In the genomic region with DNA sequence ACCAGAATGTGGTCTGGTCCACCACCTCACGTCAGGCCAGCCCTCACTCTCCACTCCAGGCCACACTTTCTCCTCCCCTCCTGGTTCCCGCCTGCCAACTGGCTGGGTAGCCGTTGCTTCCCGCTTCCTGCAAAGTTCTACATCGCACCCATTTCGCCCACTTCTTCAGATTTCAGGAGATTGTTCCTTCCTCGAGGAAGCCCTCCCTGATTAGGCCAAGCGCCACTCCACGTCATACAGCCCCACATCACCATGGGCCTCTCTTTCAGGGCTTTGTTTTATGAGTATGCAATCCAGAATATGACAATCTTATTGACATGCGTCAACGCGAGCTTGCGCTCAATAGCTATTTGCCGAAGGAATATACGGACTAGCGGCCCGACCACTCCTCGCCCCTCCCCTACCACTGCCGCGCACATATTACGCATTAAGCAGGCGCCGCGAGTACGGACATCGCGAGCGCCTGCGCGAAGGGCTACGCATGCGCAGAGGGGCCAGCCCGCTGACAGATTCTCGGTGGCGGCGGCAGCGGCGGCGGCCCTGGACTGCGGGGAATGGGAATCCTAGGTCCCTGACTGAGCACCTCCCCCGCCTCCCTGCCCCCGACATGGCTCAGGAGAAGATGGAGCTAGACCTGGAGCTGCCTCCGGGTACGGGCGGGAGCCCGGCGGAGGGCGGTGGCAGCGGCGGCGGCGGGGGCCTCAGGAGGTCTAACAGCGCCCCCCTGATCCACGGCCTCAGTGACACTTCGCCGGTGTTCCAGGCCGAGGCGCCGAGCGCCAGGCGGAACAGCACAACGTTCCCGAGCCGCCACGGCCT, we compare ENCODE assay signal across 9 cellular contexts.
DNase-seq lines count a peak whose midpoint lies in the region; ATAC-seq and TF ChIP-seq lines count a peak whose summit lies in the region.
"Had no signal": no experiment of that assay in that cellular context is flagged by ENCODE, and none has a peak within 500 bp of the region (broad histone marks: within the 10 kb centered on the region; RNA-seq: fewer than 3 reads in every experiment).

No MANE protein-coding gene starts in this region.

- no peak overlapping the region for H3K27ac Mint-ChIP-seq in activated CD4-positive, alpha-beta T cell treated with anti-CD3 and anti-CD28 coated beads for 36 hours
- H3K27ac Mint-ChIP-seq: dendritic cell treated with granulocyte-macrophage colony-stimulating factor and Interleukin-4, amounts not matched to agents 40 ng/mL and 50 ng/mL, for 4 days had no signal

- CTCF ChIA-PET in BJ (lab: Yijun Ruan, JAX) = no interaction called here
- CTCF ChIA-PET in activated CD4-positive, alpha-beta T cell treated with anti-CD3 and anti-CD28 coated beads for 36 hours (lab: Charles Lee) = interaction anchor here (1.0 kb wide), 2 partner anchors 35 to 230 kb away, joined by 3 read pairs; no protein-coding TSS in a partner anchor

- H3K27me3 Mint-ChIP-seq in activated CD4-positive, alpha-beta T cell treated with anti-CD3 and anti-CD28 coated beads for 36 hours = peaks cover 6% of the 10 kb centered on the region
- H3K27me3 Mint-ChIP-seq: dendritic cell treated with granulocyte-macrophage colony-stimulating factor and Interleukin-4, amounts not matched to agents 40 ng/mL and 50 ng/mL, for 4 days had no signal

- DNase-seq in BJ (ENCODE audit: low read depth) (peak; percentile 46), NCI-H460 (ENCODE audit: extremely low read depth, low read depth) (peak; percentile 92), coronary artery (ENCODE audit: low spot score) (peak; percentile 94), left kidney (ENCODE audit: low read depth, low spot score) (peak; percentile 98)
- DNase-seq in activated CD4-positive, alpha-beta T cell treated with anti-CD3 and anti-CD28 coated beads for 36 hours = peak; percentile 96
- peak; percentile 93 for DNase-seq in stimulated activated CD4-positive, alpha-beta T cell treated with anti-CD3 and anti-CD28 coated beads, Interleukin-1b, Interleukin-23, amount 100 ng/mL, for 48 hours

- H3K27me3 ChIP-seq in BJ (ENCODE audit: control insufficient read depth, insufficient read depth, low read length) = no peaks in the 10 kb centered on the region

- TF ChIP-seq POLR2A in GM19193 (IDR thresholded peaks at IDR 0.05; ENCODE audit: extremely low read depth, insufficient read depth, insufficient read length) = peak; percentile 78

- POLR2A ChIA-PET in BJ (lab: Charles Lee) = interaction anchor here (0.5 kb wide), 1 partner anchor 37 kb away, joined by 3 read pairs; no protein-coding TSS in a partner anchor
- POLR2A ChIA-PET in activated CD4-positive, alpha-beta T cell treated with anti-CD3 and anti-CD28 coated beads for 36 hours (lab: Charles Lee) = no interaction called here

- no peaks in the 10 kb centered on the region for H3K36me3 Mint-ChIP-seq in activated CD4-positive, alpha-beta T cell treated with anti-CD3 and anti-CD28 coated beads for 36 hours (ENCODE audit: low read depth)

- peak overlapping the region; percentile 82 to 96 for H3K27ac ChIP-seq in coronary artery

- no peaks in the 10 kb centered on the region for H3K36me3 ChIP-seq in BJ (ENCODE audit: control insufficient read depth, insufficient read depth, low read length)

- H3K9me3 Mint-ChIP-seq in activated CD4-positive, alpha-beta T cell treated with anti-CD3 and anti-CD28 coated beads for 36 hours (ENCODE audit: low read depth) = no peaks in the 10 kb centered on the region
- H3K9me3 Mint-ChIP-seq: dendritic cell treated with granulocyte-macrophage colony-stimulating factor and Interleukin-4, amounts not matched to agents 40 ng/mL and 50 ng/mL, for 4 days had no signal

- no peak overlapping the region for H3K4me3 Mint-ChIP-seq in activated CD4-positive, alpha-beta T cell treated with anti-CD3 and anti-CD28 coated beads for 36 hours
- H3K4me3 Mint-ChIP-seq: dendritic cell treated with granulocyte-macrophage colony-stimulating factor and Interleukin-4, amounts not matched to agents 40 ng/mL and 50 ng/mL, for 4 days had no signal

- ATAC-seq in HG03432 (IDR thresholded peaks at IDR 0.05; ENCODE audit: unreplicated experiment) = peak; percentile 90
- peak; percentile 87 for ATAC-seq in activated CD4-positive, alpha-beta T cell treated with anti-CD3 and anti-CD28 coated beads for 36 hours

- H3K4me3 ChIP-seq in BJ (ENCODE audit: low read depth, low read length) (peak overlapping the region; percentile 63), coronary artery (peak overlapping the region; percentile 93)

- intact Hi-C loops in activated CD4-positive, alpha-beta T cell treated with anti-CD3 and anti-CD28 coated beads for 36 hours (cut with DNase I, micrococcal nuclease) = loop anchor here (1.0 to 10.0 kb wide), 12 partner anchors 23 to 1475 kb away; partner anchors contain the start of genes FXN (in 2 of the 2), PIP5K1B (in 1 of the 2), SMC5 (in 1 of the 2) and TJP2 (in 1 of the 2)

- H3K4me1 Mint-ChIP-seq in activated CD4-positive, alpha-beta T cell treated with anti-CD3 and anti-CD28 coated beads for 36 hours = peaks cover 11% of the 10 kb centered on the region

- peak; percentile 35 for TF ChIP-seq CTCF in BJ (IDR thresholded peaks at IDR 0.05; ENCODE audit: insufficient read depth, low read depth, low read length)
- TF ChIP-seq CTCF in coronary artery (IDR thresholded peaks at IDR 0.05) = no peak

Comparison
In these comparisons a context has a peak if more than half of its experiments do, and no peak if none do; other contexts are left out.
1. Peak in every context shown above with its lines: DNase-seq, ATAC-seq, H3K4me3 ChIP-seq and H3K27ac ChIP-seq.
2. DNase-seq: peak in every context shown above with its lines; median percentile 98 in left kidney; 96 in activated CD4-positive, alpha-beta T cell treated with anti-CD3 and anti-CD28 coated beads for 36 hours; 94 in coronary artery; 93 in stimulated activated CD4-positive, alpha-beta T cell treated with anti-CD3 and anti-CD28 coated beads, Interleukin-1b, Interleukin-23, amount 100 ng/mL, for 48 hours; 92 in NCI-H460; 46 in BJ.